ENCODE assay signal across 16 cellular contexts in genomic region chr2:111666160-111666559, GRCh38.
"Had no signal": no experiment of that assay in that cellular context is flagged by ENCODE, and none has a peak within 500 bp of the region (broad histone marks: within the 10 kb centered on the region; RNA-seq: fewer than 3 reads in every experiment).

No MANE protein-coding gene starts in this region.

- H3K4me3 Mint-ChIP-seq: naive thymus-derived CD8-positive, alpha-beta T cell; stimulated activated memory B cell treated with anti-CD40 and anti-IgM and Interleukin-4, amounts not matched to agents 10 μg/mL and 1 μg/mL and 100 μg/mL, for 72 hours had no signal

- H3K4me1 ChIP-seq: ascending aorta, parathyroid adenoma had no signal

- H3K36me3 ChIP-seq: ascending aorta, lower lobe of right lung, neutrophil, tibial artery had no signal

- FAIRE-seq: bronchial epithelial cell, frontal cortex, TTC549 had no signal

- H3K9me3 ChIP-seq: ascending aorta, lower lobe of right lung, neutrophil, tibial artery had no signal

- H3K27ac ChIP-seq: ascending aorta, lower lobe of right lung, neutrophil, parathyroid adenoma, tibial artery had no signal

- ATAC-seq: lower lobe of right lung; naive thymus-derived CD8-positive, alpha-beta T cell; sciatic nerve; stimulated activated memory B cell treated with anti-CD40 and anti-IgM and Interleukin-4, amounts not matched to agents 10 μg/mL and 1 μg/mL and 100 μg/mL, for 72 hours had no signal

- H3K27me3 Mint-ChIP-seq: stimulated activated memory B cell treated with anti-CD40 and anti-IgM and Interleukin-4, amounts not matched to agents 10 μg/mL and 1 μg/mL and 100 μg/mL, for 72 hours had no signal

- H3K9ac ChIP-seq: parathyroid adenoma had no signal

- H3K9me3 Mint-ChIP-seq: stimulated activated memory B cell treated with anti-CD40 and anti-IgM and Interleukin-4, amounts not matched to agents 10 μg/mL and 1 μg/mL and 100 μg/mL, for 72 hours had no signal

- DNase-seq: activated CD4-positive, alpha-beta T cell treated with anti-CD3 and anti-CD28 coated beads, Interleukin-2, amount 50 U/mL, for 4 hours; activated effector memory CD4-positive, alpha-beta T cell treated with Interleukin-2 at 50 U/mL for 16 hours; activated naive CD4-positive, alpha-beta T cell treated with anti-CD3 and anti-CD28 coated beads, Interleukin-2, amount 50 U/mL, for 16 hours; activated T-cell treated with anti-CD3 and anti-CD28 coated beads, Interleukin-2, amount 50 U/mL, for 1 hour; lower lobe of right lung; naive thymus-derived CD8-positive, alpha-beta T cell; stimulated activated CD4-positive, alpha-beta T cell treated with anti-CD3 and anti-CD28 coated beads, Interleukin-4, amount 100 ng/mL, for 24 hours; tibial artery had no signal

- H3K4me3 ChIP-seq: ascending aorta, lower lobe of right lung, tibial artery had no signal

- H3K36me3 Mint-ChIP-seq: naive thymus-derived CD8-positive, alpha-beta T cell; stimulated activated memory B cell treated with anti-CD40 and anti-IgM and Interleukin-4, amounts not matched to agents 10 μg/mL and 1 μg/mL and 100 μg/mL, for 72 hours had no signal

- H3K27ac Mint-ChIP-seq: naive thymus-derived CD8-positive, alpha-beta T cell; stimulated activated memory B cell treated with anti-CD40 and anti-IgM and Interleukin-4, amounts not matched to agents 10 μg/mL and 1 μg/mL and 100 μg/mL, for 72 hours had no signal

- H3K27me3 ChIP-seq: ascending aorta, neutrophil, tibial artery had no signal
